ENCODE assay signal across 7 cellular contexts in genomic region chr10:25504838-25505237, GRCh38.
"Had no signal": no experiment of that assay in that cellular context is flagged by ENCODE, and none has a peak within 500 bp of the region (broad histone marks: within the 10 kb centered on the region; RNA-seq: fewer than 3 reads in every experiment).

No MANE protein-coding gene starts in this region.

- H3K27ac Mint-ChIP-seq: IgD-negative memory B cell had no signal

- ATAC-seq: HepG2 had no signal

- DNase-seq: IMR-90, KBM-7, KG1 had no signal

- H3K27me3 Mint-ChIP-seq: IgD-negative memory B cell had no signal

- H3K27ac ChIP-seq: HL-60 had no signal

- H3K36me3 Mint-ChIP-seq: IgD-negative memory B cell had no signal

- H3K4me1 Mint-ChIP-seq: IgD-negative memory B cell had no signal

- FAIRE-seq: HepG2, HTR-8/SVneo had no signal

- H3K4me3 Mint-ChIP-seq: IgD-negative memory B cell had no signal
